In the genomic region with DNA sequence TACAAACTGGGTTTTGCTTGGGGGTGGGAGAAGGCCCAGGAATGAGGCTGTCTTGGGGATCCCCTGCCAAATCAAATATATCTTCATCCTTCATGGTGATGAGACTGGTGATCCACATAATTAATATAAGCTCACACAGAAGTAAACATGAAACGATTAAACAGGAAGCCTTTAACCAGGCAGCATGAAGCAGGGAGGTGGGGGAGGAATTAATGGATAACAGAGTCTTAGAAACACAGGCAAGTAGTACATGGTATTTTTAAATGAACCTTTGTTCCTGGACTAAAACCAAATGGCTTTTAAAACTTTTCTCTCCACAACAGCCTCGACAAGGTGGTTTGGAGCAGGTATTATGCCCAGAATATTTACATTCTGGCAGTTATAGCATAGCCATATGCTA, we compare ENCODE assay signal across 18 cellular contexts.
"Had no signal": no experiment of that assay in that cellular context is flagged by ENCODE, and none has a peak within 500 bp of the region (broad histone marks: within the 10 kb centered on the region; RNA-seq: fewer than 3 reads in every experiment).

No MANE protein-coding gene starts in this region.

- H3K36me3 ChIP-seq: heart left ventricle, right atrium auricular region, upper lobe of left lung, uterus had no signal

- H3K4me2 ChIP-seq: smooth muscle cell had no signal

- H3K4me3 ChIP-seq: dorsolateral prefrontal cortex, heart left ventricle, right atrium auricular region, smooth muscle cell, upper lobe of left lung, uterus had no signal

- H3K27ac Mint-ChIP-seq: natural killer cell had no signal

- H3K27me3 Mint-ChIP-seq: central memory CD8-positive, alpha-beta T cell had no signal

- H3K27me3 ChIP-seq: heart left ventricle, right atrium auricular region, upper lobe of left lung, uterus had no signal

- H3K4me3 Mint-ChIP-seq: central memory CD8-positive, alpha-beta T cell; natural killer cell had no signal

- FAIRE-seq: frontal cortex, islet of Langerhans had no signal

- H3K4me1 ChIP-seq: heart left ventricle, parathyroid adenoma, right atrium auricular region, upper lobe of left lung, uterus had no signal

- DNase-seq: cortex of kidney; dorsolateral prefrontal cortex; effector CD8-positive, alpha-beta T cell; heart left ventricle; hypothalamus; left colon; natural killer cell; stimulated activated CD4-positive, alpha-beta T cell treated with anti-CD3 and anti-CD28 coated beads, Interleukin-2, amount 100 ng/mL, for 48 hours; stimulated activated naive CD4-positive, alpha-beta T cell treated with Interleukin-2 at 50 U/mL for 16 hours; upper lobe of left lung; uterus had no signal

- H3K9me3 ChIP-seq: heart left ventricle, right atrium auricular region, upper lobe of left lung, uterus had no signal

- ATAC-seq: esophagus mucosa, heart left ventricle, left colon, natural killer cell had no signal

- H3K27ac ChIP-seq: dorsolateral prefrontal cortex, heart left ventricle, parathyroid adenoma, right atrium auricular region, upper lobe of left lung, uterus had no signal

- H3K4me1 Mint-ChIP-seq: central memory CD8-positive, alpha-beta T cell; natural killer cell had no signal

- H3K36me3 Mint-ChIP-seq: natural killer cell had no signal
